ENCODE assay signal across 1 cellular context in genomic region chr6:53348436-53349208, GRCh38.
TF ChIP-seq lines count a peak whose summit lies in the region.

ELOVL5 (minus strand) TSS chr6:53348950; CDS start chr6:53295699, 53,251 bp downstream.

TF ChIP-seq in HEK293, 187 proteins besides CTCF, POLR2A, EP300 and RAD21 (continued from another document and continues in another):
- no peak for TF ChIP-seq ZNF792 (tag by site-specific recombination; IDR thresholded peaks at IDR 0.05)
- TF ChIP-seq ZSCAN23 (tag by site-specific recombination; IDR thresholded peaks at IDR 0.05) = no peak
- TF ChIP-seq ZNF335 (tag by site-specific recombination; conservative IDR thresholded peaks at IDR 0.05) = peak; percentile 78
- no peak for TF ChIP-seq WT1 (tag by site-specific recombination; IDR thresholded peaks at IDR 0.05)
- no peak; the same call in 1 of the 2 replicates for TF ChIP-seq ZFP69B (tag by site-specific recombination; IDR thresholded peaks at IDR 0.05)
- no peak for TF ChIP-seq ZNF416 (tag by site-specific recombination; IDR thresholded peaks at IDR 0.05)
- TF ChIP-seq, protein P1, sequence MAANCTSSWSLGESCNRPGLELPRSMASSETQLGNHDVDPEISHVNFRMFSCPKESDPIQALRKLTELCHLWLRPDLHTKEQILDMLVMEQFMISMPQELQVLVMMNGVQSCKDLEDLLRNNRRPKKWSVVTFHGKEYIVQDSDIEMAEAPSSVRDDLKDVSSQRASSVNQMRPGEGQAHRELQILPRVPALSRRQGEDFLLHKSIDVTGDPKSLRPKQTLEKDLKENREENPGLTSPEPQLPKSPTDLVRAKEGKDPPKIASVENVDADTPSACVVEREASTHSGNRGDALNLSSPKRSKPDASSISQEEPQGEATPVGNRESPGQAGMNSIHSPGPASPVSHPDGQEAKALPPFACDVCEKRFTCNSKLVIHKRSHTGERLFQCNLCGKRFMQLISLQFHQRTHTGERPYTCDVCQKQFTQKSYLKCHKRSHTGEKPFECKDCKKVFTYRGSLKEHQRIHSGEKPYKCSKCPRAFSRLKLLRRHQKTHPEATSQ (tag by site-specific recombination; IDR thresholded peaks at IDR 0.05) = no peak
- no peak for TF ChIP-seq ZNF571 (tag by site-specific recombination; IDR thresholded peaks at IDR 0.05)
- TF ChIP-seq HOXA7 (CRISPR knock-in tag; IDR thresholded peaks at IDR 0.05; ENCODE audit: borderline replicate concordance) = no peak
- TF ChIP-seq YY2 (tag by site-specific recombination; IDR thresholded peaks at IDR 0.05) = peak; percentile 28; the same call in 1 of the 2 replicates
- TF ChIP-seq GLI2 (tag by site-specific recombination; IDR thresholded peaks at IDR 0.05; ENCODE audit: borderline replicate concordance, low read depth) = no peak
- TF ChIP-seq, protein P2, sequence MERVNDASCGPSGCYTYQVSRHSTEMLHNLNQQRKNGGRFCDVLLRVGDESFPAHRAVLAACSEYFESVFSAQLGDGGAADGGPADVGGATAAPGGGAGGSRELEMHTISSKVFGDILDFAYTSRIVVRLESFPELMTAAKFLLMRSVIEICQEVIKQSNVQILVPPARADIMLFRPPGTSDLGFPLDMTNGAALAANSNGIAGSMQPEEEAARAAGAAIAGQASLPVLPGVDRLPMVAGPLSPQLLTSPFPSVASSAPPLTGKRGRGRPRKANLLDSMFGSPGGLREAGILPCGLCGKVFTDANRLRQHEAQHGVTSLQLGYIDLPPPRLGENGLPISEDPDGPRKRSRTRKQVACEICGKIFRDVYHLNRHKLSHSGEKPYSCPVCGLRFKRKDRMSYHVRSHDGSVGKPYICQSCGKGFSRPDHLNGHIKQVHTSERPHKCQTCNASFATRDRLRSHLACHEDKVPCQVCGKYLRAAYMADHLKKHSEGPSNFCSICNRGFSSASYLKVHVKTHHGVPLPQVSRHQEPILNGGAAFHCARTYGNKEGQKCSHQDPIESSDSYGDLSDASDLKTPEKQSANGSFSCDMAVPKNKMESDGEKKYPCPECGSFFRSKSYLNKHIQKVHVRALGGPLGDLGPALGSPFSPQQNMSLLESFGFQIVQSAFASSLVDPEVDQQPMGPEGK (tag by site-specific recombination; IDR thresholded peaks at IDR 0.05) = peak; percentile 31; the same call in 1 of the 2 replicates
- TF ChIP-seq MZF1 (tag by site-specific recombination; IDR thresholded peaks at IDR 0.05; ENCODE audit: borderline replicate concordance) = no peak
- TF ChIP-seq ZFHX2 (tag by site-specific recombination; conservative IDR thresholded peaks at IDR 0.05) = peak; percentile 89
- no peak for TF ChIP-seq ZFP37 (tag by site-specific recombination; IDR thresholded peaks at IDR 0.05)
- TF ChIP-seq ZNF202 (tag by site-specific recombination; IDR thresholded peaks at IDR 0.05; ENCODE audit: borderline replicate concordance) = no peak
- no peak for TF ChIP-seq MYNN (tag by site-specific recombination; IDR thresholded peaks at IDR 0.05; ENCODE audit: borderline replicate concordance)
- 0 out of 2 replicates have a peak, but pooled peaks have one; percentile 13 for TF ChIP-seq KLF9 (tag by site-specific recombination; IDR thresholded peaks at IDR 0.05; ENCODE audit: low read depth)
- TF ChIP-seq ZNF677 (tag by site-specific recombination; IDR thresholded peaks at IDR 0.05) = no peak
- TF ChIP-seq ZNF558 (tag by site-specific recombination; IDR thresholded peaks at IDR 0.05) = no peak
- TF ChIP-seq ZNF404 (tag by site-specific recombination; IDR thresholded peaks at IDR 0.05) = no peak
- TF ChIP-seq ZSCAN30 (tag by site-specific recombination; IDR thresholded peaks at IDR 0.05) = peak; percentile 16
- TF ChIP-seq ZNF114 (tag by site-specific recombination; IDR thresholded peaks at IDR 0.05) = no peak
- no peak for TF ChIP-seq ZFP3 (tag by site-specific recombination; IDR thresholded peaks at IDR 0.05; ENCODE audit: low read depth)
- TF ChIP-seq ZFP41 (tag by site-specific recombination; IDR thresholded peaks at IDR 0.05; ENCODE audit: borderline replicate concordance) = no peak
- TF ChIP-seq FEZF1 (tag by site-specific recombination; IDR thresholded peaks at IDR 0.05) = no peak
- peak; percentile 36; the same call in 1 of the 2 replicates for TF ChIP-seq ZNF692 (tag by site-specific recombination; IDR thresholded peaks at IDR 0.05)
- no peak for TF ChIP-seq ZNF560 (tag by site-specific recombination; IDR thresholded peaks at IDR 0.05; ENCODE audit: borderline replicate concordance)
- no peak for TF ChIP-seq ZNF521 (tag by site-specific recombination; IDR thresholded peaks at IDR 0.05)
- TF ChIP-seq ZNF837 (tag by site-specific recombination; IDR thresholded peaks at IDR 0.05) = no peak
- TF ChIP-seq ZNF350 (tag by site-specific recombination; IDR thresholded peaks at IDR 0.05) = no peak
- TF ChIP-seq ZNF341 (tag by site-specific recombination; IDR thresholded peaks at IDR 0.05; ENCODE audit: low read depth) = no peak; the same call in 1 of the 2 replicates
- peak; percentile 99 for TF ChIP-seq ATF2 (tag by site-specific recombination; IDR thresholded peaks at IDR 0.05; ENCODE audit: low read depth)
- no peak for TF ChIP-seq ZNF223 (tag by site-specific recombination; IDR thresholded peaks at IDR 0.05)
- TF ChIP-seq ZNF221 (tag by site-specific recombination; IDR thresholded peaks at IDR 0.05; ENCODE audit: borderline replicate concordance) = no peak
- peak; percentile 15; the same call in 1 of the 2 replicates for TF ChIP-seq ZNF394 (tag by site-specific recombination; IDR thresholded peaks at IDR 0.05; ENCODE audit: borderline replicate concordance)
- TF ChIP-seq ZNF391 (tag by site-specific recombination; IDR thresholded peaks at IDR 0.05; ENCODE audit: borderline replicate concordance, low read depth) = peak; percentile 18; the same call in 1 of the 2 replicates
- peak; percentile 86 for TF ChIP-seq EGR2 (tag by site-specific recombination; IDR thresholded peaks at IDR 0.05; ENCODE audit: low read depth)
- TF ChIP-seq ZBTB17 (tag by site-specific recombination; IDR thresholded peaks at IDR 0.05) = peak; percentile 88
- no peak; the same call in 1 of the 2 replicates for TF ChIP-seq ZNF561 (tag by site-specific recombination; IDR thresholded peaks at IDR 0.05; ENCODE audit: borderline replicate concordance)
- TF ChIP-seq, protein P3, sequence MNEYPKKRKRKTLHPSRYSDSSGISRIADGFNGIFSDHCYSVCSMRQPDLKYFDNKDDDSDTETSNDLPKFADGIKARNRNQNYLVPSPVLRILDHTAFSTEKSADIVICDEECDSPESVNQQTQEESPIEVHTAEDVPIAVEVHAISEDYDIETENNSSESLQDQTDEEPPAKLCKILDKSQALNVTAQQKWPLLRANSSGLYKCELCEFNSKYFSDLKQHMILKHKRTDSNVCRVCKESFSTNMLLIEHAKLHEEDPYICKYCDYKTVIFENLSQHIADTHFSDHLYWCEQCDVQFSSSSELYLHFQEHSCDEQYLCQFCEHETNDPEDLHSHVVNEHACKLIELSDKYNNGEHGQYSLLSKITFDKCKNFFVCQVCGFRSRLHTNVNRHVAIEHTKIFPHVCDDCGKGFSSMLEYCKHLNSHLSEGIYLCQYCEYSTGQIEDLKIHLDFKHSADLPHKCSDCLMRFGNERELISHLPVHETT (tag by site-specific recombination; IDR thresholded peaks at IDR 0.05) = peak; percentile 71; the same call in 1 of the 2 replicates
- TF ChIP-seq ZBTB8A (tag by site-specific recombination; IDR thresholded peaks at IDR 0.05) = peak; percentile 93
- TF ChIP-seq GLIS2 (tag by site-specific recombination; IDR thresholded peaks at IDR 0.05) = peak; percentile 7; the same call in 1 of the 2 replicates
- TF ChIP-seq PBX3 (CRISPR knock-in tag; IDR thresholded peaks at IDR 0.05) = peak; percentile 59
- no peak for TF ChIP-seq ZNF354C (tag by site-specific recombination; IDR thresholded peaks at IDR 0.05; ENCODE audit: borderline replicate concordance, low read depth)
- TF ChIP-seq ZNF169 (tag by site-specific recombination; IDR thresholded peaks at IDR 0.05) = no peak
- no peak for TF ChIP-seq PRDM2 (tag by site-specific recombination; IDR thresholded peaks at IDR 0.05; ENCODE audit: borderline replicate concordance)
- TF ChIP-seq ZBTB20 (tag by site-specific recombination; IDR thresholded peaks at IDR 0.05) = no peak; the same call in 1 of the 2 replicates
- no peak for TF ChIP-seq ZNF544 (tag by site-specific recombination; IDR thresholded peaks at IDR 0.05)
- no peak for TF ChIP-seq ZNF449 (tag by site-specific recombination; IDR thresholded peaks at IDR 0.05)
